24 cellular contexts compared by ENCODE assay signal in genomic region chr14:59123526-59123925, GRCh38.
DNase-seq lines count a peak whose midpoint lies in the region; ATAC-seq lines count a peak whose summit lies in the region.
"Had no signal": no experiment of that assay in that cellular context is flagged by ENCODE, and none has a peak within 500 bp of the region (broad histone marks: within the 10 kb centered on the region; RNA-seq: fewer than 3 reads in every experiment).

No MANE protein-coding gene starts in this region.

- no peak overlapping the region for H3K4me3 ChIP-seq in skeletal muscle cell (ENCODE audit: low read depth, low read length)
- H3K4me3 ChIP-seq: esophagus muscularis mucosa, lung, mucosa of descending colon, ovary, Peyer's patch had no signal

- ATAC-seq in GM21423 (IDR thresholded peaks at IDR 0.05; ENCODE audit: unreplicated experiment) (no peak), HG02763 (IDR thresholded peaks at IDR 0.05; ENCODE audit: unreplicated experiment) (no peak), GM18873 (IDR thresholded peaks at IDR 0.05; ENCODE audit: low FRiP score, unreplicated experiment) (no peak)
- ATAC-seq: CD8-positive, alpha-beta T cell; mucosa of descending colon; natural killer cell treated with Interleukin-12 subunit alpha and Interleukin-12 subunit beta and Interleukin-15 and Interleukin-18, amount 100 ng/mL, for 72 hours had no signal

- DNase-seq in GM03348 (ENCODE audit: low spot score) (peak; percentile 39), NCI-H69 (lab: John Stamatoyannopoulos, UW) (peak; percentile 58), fibroblast of gingiva (ENCODE audit: low read depth) (peak; percentile 41), skeletal muscle cell (ENCODE audit: low read depth) (peak; percentile 31)
- DNase-seq: activated CD4-positive, alpha-beta T cell treated with anti-CD3 and anti-CD28 coated beads, Interleukin-2, amount 50 U/mL, for 48 hours; activated CD8-positive, alpha-beta memory T cell treated with anti-CD3 and anti-CD28 coated beads, Interleukin-2, amount 50 U/mL, for 4 hours; anterior cingulate cortex; CD8-positive, alpha-beta T cell; endodermal cell; H9; islet precursor cell; mucosa of descending colon; NCI-H1105; NCI-H1930; ovary; Peyer's patch; stimulated activated CD4-positive, alpha-beta T cell treated with anti-CD3 and anti-CD28 coated beads, Interleukin-2, amount 100 ng/mL, for 48 hours; T-helper 1 cell had no signal
